In genomic region chr4:181528570-181529184, GRCh38 we compare ENCODE assay signal across 9 cellular contexts.
DNase-seq lines count a peak whose midpoint lies in the region; ATAC-seq and TF ChIP-seq lines count a peak whose summit lies in the region.
"Had no signal": no experiment of that assay in that cellular context is flagged by ENCODE, and none has a peak within 500 bp of the region (broad histone marks: within the 10 kb centered on the region; RNA-seq: fewer than 3 reads in every experiment).

No MANE protein-coding gene starts in this region.

- TF ChIP-seq CTCF in AG09319 (IDR thresholded peaks at IDR 0.05; ENCODE audit: low read depth, low read length) (peak; percentile 84), GM10248 (IDR thresholded peaks at IDR 0.05; ENCODE audit: control extremely low read depth, extremely low read depth, low read depth, missing control alignments) (peak; percentile 88), heart right ventricle (IDR thresholded peaks at IDR 0.05) (peak; percentile 50 to 84 (median 75)), retinal pigment epithelial cell (conservative IDR thresholded peaks at IDR 0.05; ENCODE audit: low read depth, low read length) (peak; percentile 98)
- peak; percentile 78 for TF ChIP-seq CTCF in activated CD8-positive, alpha-beta T cell treated with anti-CD3 and anti-CD28 coated beads for 36 hours (IDR thresholded peaks at IDR 0.05)

- no peaks in the 10 kb centered on the region for H3K4me1 Mint-ChIP-seq in activated CD8-positive, alpha-beta T cell treated with anti-CD3 and anti-CD28 coated beads for 36 hours (ENCODE audit: low read depth)
- no peaks in the 10 kb centered on the region for H3K4me1 Mint-ChIP-seq in CD8-positive, alpha-beta memory T cell

- POLR2A ChIA-PET in GM10248 (lab: Yijun Ruan, JAX): no interaction called here
- POLR2A ChIA-PET in activated CD8-positive, alpha-beta T cell treated with anti-CD3 and anti-CD28 coated beads for 36 hours (lab: Charles Lee): no interaction called here
- POLR2A ChIA-PET in CD8-positive, alpha-beta memory T cell (lab: Charles Lee): no interaction called here

- peak; percentile 76 for ATAC-seq in HG02870 (IDR thresholded peaks at IDR 0.05; ENCODE audit: unreplicated experiment)
- ATAC-seq in activated CD8-positive, alpha-beta T cell treated with anti-CD3 and anti-CD28 coated beads for 36 hours: no peak
- peak in 4 of 8 donors; percentile 70 to 81 (median 76) for ATAC-seq in heart right ventricle

- intact Hi-C loops in activated CD8-positive, alpha-beta T cell treated with anti-CD3 and anti-CD28 coated beads for 36 hours (cut with micrococcal nuclease): loop anchor here (2.0 to 5.0 kb wide), 2 partner anchors 226 to 386 kb away; no protein-coding TSS in a partner anchor
- intact Hi-C loops in heart right ventricle (cut with DNase I): loop anchor here in 9 of 10 donors (1.0 to 10.0 kb wide), 9 partner anchors 224 to 388 kb away; no protein-coding TSS in a partner anchor

- no peak overlapping the region for H3K27ac ChIP-seq in heart right ventricle
- no peak overlapping the region for H3K27ac ChIP-seq in CD8-positive, alpha-beta memory T cell (ENCODE audit: low read depth, low read length)

- H3K9me3 ChIP-seq in heart right ventricle: no peaks in the 10 kb centered on the region
- H3K9me3 ChIP-seq in CD8-positive, alpha-beta memory T cell (ENCODE audit: low read length): no peaks in the 10 kb centered on the region

- no peaks in the 10 kb centered on the region for H3K36me3 Mint-ChIP-seq in activated CD8-positive, alpha-beta T cell treated with anti-CD3 and anti-CD28 coated beads for 36 hours (ENCODE audit: low read depth)
- no peaks in the 10 kb centered on the region for H3K36me3 Mint-ChIP-seq in CD8-positive, alpha-beta memory T cell

- DNase-seq in AG09319 (ENCODE audit: extremely low read depth, low read depth): peak; percentile 14
- peak; percentile 22 for DNase-seq in GM10248 (ENCODE audit: extremely low spot score)
- peak; percentile 42 for DNase-seq in NCI-H2029 treated with DMSO at 0.1 percent for 48 hours (lab: John Stamatoyannopoulos, UW)
- DNase-seq in activated CD8-positive, alpha-beta T cell treated with anti-CD3 and anti-CD28 coated beads for 36 hours: peak; percentile 38
- DNase-seq in heart right ventricle: peak; percentile 43 to 49
- peak; percentile 34 for DNase-seq in retinal pigment epithelial cell (ENCODE audit: low read depth)
- no peak for DNase-seq in CD8-positive, alpha-beta memory T cell

- no peaks in the 10 kb centered on the region for H3K27me3 Mint-ChIP-seq in activated CD8-positive, alpha-beta T cell treated with anti-CD3 and anti-CD28 coated beads for 36 hours
- no peaks in the 10 kb centered on the region for H3K27me3 Mint-ChIP-seq in CD8-positive, alpha-beta memory T cell

- no peak overlapping the region for H3K27ac Mint-ChIP-seq in activated CD8-positive, alpha-beta T cell treated with anti-CD3 and anti-CD28 coated beads for 36 hours
- no peak overlapping the region for H3K27ac Mint-ChIP-seq in CD8-positive, alpha-beta memory T cell
- H3K27ac Mint-ChIP-seq: T-helper 1 cell treated with Interleukin-12 subunit alpha and Interleukin-12 subunit beta and Interleukin-4 antibody, amounts not matched to agents 30 μg/mL and 1 μg/mL, for 36 hours had no signal

- CTCF ChIA-PET in GM10248 (lab: Yijun Ruan, JAX): interaction anchor here (0.6 to 5.4 kb wide), 31 partner anchors 9 to 1500 kb away, joined by 3 to 69 read pairs (median 3); no protein-coding TSS in a partner anchor
- CTCF ChIA-PET in activated CD8-positive, alpha-beta T cell treated with anti-CD3 and anti-CD28 coated beads for 36 hours (lab: Charles Lee): interaction anchor here (0.6 to 3.0 kb wide), 12 partner anchors 8 to 694 kb away, joined by 3 to 16 read pairs (median 4); no protein-coding TSS in a partner anchor
- CTCF ChIA-PET in CD8-positive, alpha-beta memory T cell (lab: Charles Lee): no interaction called here

- H3K4me3 Mint-ChIP-seq in activated CD8-positive, alpha-beta T cell treated with anti-CD3 and anti-CD28 coated beads for 36 hours: no peak overlapping the region
- H3K4me3 Mint-ChIP-seq in CD8-positive, alpha-beta memory T cell: no peak overlapping the region
- H3K4me3 Mint-ChIP-seq: T-helper 1 cell treated with Interleukin-12 subunit alpha and Interleukin-12 subunit beta and Interleukin-4 antibody, amounts not matched to agents 30 μg/mL and 1 μg/mL, for 36 hours had no signal

- H3K4me1 ChIP-seq in heart right ventricle: no peaks in the 10 kb centered on the region
- H3K4me1 ChIP-seq in CD8-positive, alpha-beta memory T cell (ENCODE audit: insufficient read depth, low read length): no peaks in the 10 kb centered on the region

- H3K27me3 ChIP-seq in heart right ventricle: peaks cover 0 to 5% (median 0%) of the 10 kb centered on the region in 7 donors
- no peaks in the 10 kb centered on the region for H3K27me3 ChIP-seq in CD8-positive, alpha-beta memory T cell (ENCODE audit: insufficient read depth, low read length, poor library complexity, severe bottlenecking)

- 2 to 5% methylated on average over 4 of the region's 4 CpGs for WGBS in heart right ventricle, 2 donors

- H3K4me3 ChIP-seq in heart right ventricle (no peak overlapping the region), retinal pigment epithelial cell (ENCODE audit: low read length) (no peak overlapping the region)
- H3K4me3 ChIP-seq in CD8-positive, alpha-beta memory T cell (ENCODE audit: low read length): no peak overlapping the region

- no peaks in the 10 kb centered on the region for H3K36me3 ChIP-seq in heart right ventricle
- no peaks in the 10 kb centered on the region for H3K36me3 ChIP-seq in CD8-positive, alpha-beta memory T cell (ENCODE audit: insufficient read depth, low read length)

- H3K9me3 Mint-ChIP-seq in activated CD8-positive, alpha-beta T cell treated with anti-CD3 and anti-CD28 coated beads for 36 hours: no peaks in the 10 kb centered on the region
- peaks cover 0 to 18% (median 5%) of the 10 kb centered on the region in 5 donors for H3K9me3 Mint-ChIP-seq in CD8-positive, alpha-beta memory T cell
- H3K9me3 Mint-ChIP-seq: T-helper 1 cell treated with Interleukin-12 subunit alpha and Interleukin-12 subunit beta and Interleukin-4 antibody, amounts not matched to agents 30 μg/mL and 1 μg/mL, for 36 hours had no signal

Comparison
In these comparisons a context has a peak if more than half of its experiments do, and no peak if none do; other contexts are left out.
1. DNase-seq: peak in AG09319 (single experiment), GM10248 (single experiment), NCI-H2029 treated with DMSO at 0.1 percent for 48 hours (single experiment), activated CD8-positive, alpha-beta T cell treated with anti-CD3 and anti-CD28 coated beads for 36 hours (single experiment), heart right ventricle (2 of 2) and retinal pigment epithelial cell (single experiment); none in CD8-positive, alpha-beta memory T cell (0 of 5).
2. Peak in every context shown above with its lines, with median percentiles within 50 percentile points of each other: CTCF ChIP-seq.